ENCODE assay signal across 10 cellular contexts in the genomic region with DNA sequence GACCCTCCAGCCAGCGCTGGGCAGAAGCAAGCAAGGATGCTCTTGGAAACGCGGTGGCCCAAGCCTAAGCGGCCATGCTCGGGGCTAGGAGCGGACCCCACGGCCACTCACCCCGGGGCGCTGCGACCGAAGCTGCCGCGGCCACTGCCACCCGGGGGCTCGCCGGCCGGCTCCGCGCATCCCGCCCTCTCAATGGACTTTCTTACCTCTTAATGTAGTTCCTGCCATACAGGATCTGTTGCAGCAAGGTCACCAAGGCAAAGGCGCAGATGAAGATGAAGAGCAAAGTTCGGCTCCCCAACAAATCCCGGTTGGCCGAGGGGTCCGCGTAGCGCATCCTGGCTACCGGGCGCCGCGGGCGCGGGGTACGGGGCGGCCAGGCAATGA. TPM values are rescaled to one million over a fixed set of nuclear protein-coding genes. Genes with fewer than 3 reads are reported as not detected.
DNase-seq lines count a peak whose midpoint lies in the region; ATAC-seq and TF ChIP-seq lines count a peak whose summit lies in the region.
"Had no signal": no experiment of that assay in that cellular context is flagged by ENCODE, and none has a peak within 500 bp of the region (broad histone marks: within the 10 kb centered on the region; RNA-seq: fewer than 3 reads in every experiment).

No MANE protein-coding gene starts in this region.

- H3K36me3 Mint-ChIP-seq in WTC11, result no peaks in the 10 kb centered on the region
- H3K36me3 Mint-ChIP-seq in stimulated activated memory B cell treated with anti-CD40 and anti-IgM and Interleukin-4, amounts not matched to agents 10 μg/mL and 1 μg/mL and 100 μg/mL, for 72 hours, result no peaks in the 10 kb centered on the region

- peak overlapping the region; percentile 63 for H3K4me3 Mint-ChIP-seq in WTC11
- peak overlapping the region; percentile 60 for H3K4me3 Mint-ChIP-seq in stimulated activated memory B cell treated with anti-CD40 and anti-IgM and Interleukin-4, amounts not matched to agents 10 μg/mL and 1 μg/mL and 100 μg/mL, for 72 hours

- CTCF ChIA-PET in WTC11 (lab: Charles Lee), result interaction anchor here (0.5 to 2.6 kb wide), 6 partner anchors 16 to 166 kb away, joined by 3 to 25 read pairs (median 5); a partner anchor contains a TSS

- no peaks in the 10 kb centered on the region for H3K9me3 Mint-ChIP-seq in WTC11
- H3K9me3 Mint-ChIP-seq in stimulated activated memory B cell treated with anti-CD40 and anti-IgM and Interleukin-4, amounts not matched to agents 10 μg/mL and 1 μg/mL and 100 μg/mL, for 72 hours, result no peaks in the 10 kb centered on the region

- TF ChIP-seq CTCF in WTC11 (IDR thresholded peaks at IDR 0.05), result no peak

- peaks cover 24% of the 10 kb centered on the region for H3K4me1 Mint-ChIP-seq in WTC11
- H3K4me1 Mint-ChIP-seq in stimulated activated memory B cell treated with anti-CD40 and anti-IgM and Interleukin-4, amounts not matched to agents 10 μg/mL and 1 μg/mL and 100 μg/mL, for 72 hours, result peaks cover 31% of the 10 kb centered on the region

- peak; percentile 2; the same call in 1 of the 2 replicates for ATAC-seq in WTC11
- no peak for ATAC-seq in stimulated activated memory B cell treated with anti-CD40 and anti-IgM and Interleukin-4, amounts not matched to agents 10 μg/mL and 1 μg/mL and 100 μg/mL, for 72 hours

- no peak overlapping the region for H3K27ac Mint-ChIP-seq in WTC11
- no peak overlapping the region for H3K27ac Mint-ChIP-seq in stimulated activated memory B cell treated with anti-CD40 and anti-IgM and Interleukin-4, amounts not matched to agents 10 μg/mL and 1 μg/mL and 100 μg/mL, for 72 hours

- POLR2A ChIA-PET in WTC11 (lab: Charles Lee), result no interaction called here

- H3K4me3 ChIP-seq in iPS-11a (ENCODE audit: low read depth, low read length), result peak overlapping the region; percentile 30

- DNase-seq in NCI-H82 (lab: John Stamatoyannopoulos, UW), result peak; percentile 25
- DNase-seq in NCI-H82 treated with DMSO at 0.1 percent for 48 hours (lab: John Stamatoyannopoulos, UW; ENCODE audit: unreplicated experiment), result no peak
- DNase-seq in WTC11 (ENCODE audit: low spot score), result no peak
- no peak for DNase-seq in occipital lobe (lab: John Stamatoyannopoulos, UW)
- DNase-seq in COLO829 (ENCODE audit: low spot score), result no peak
- DNase-seq in activated CD4-positive, alpha-beta T cell treated with anti-CD3 and anti-CD28 coated beads, Interleukin-2, amount 50 U/mL, for 48 hours, result no peak
- DNase-seq: activated gamma-delta T cell treated with Interleukin-2 at 50 U/mL for 16 hours, T-helper 9 cell had no signal

- H3K27me3 Mint-ChIP-seq in WTC11 (ENCODE audit: low read depth), result peaks cover 58% of the 10 kb centered on the region
- peaks cover 71% of the 10 kb centered on the region for H3K27me3 Mint-ChIP-seq in stimulated activated memory B cell treated with anti-CD40 and anti-IgM and Interleukin-4, amounts not matched to agents 10 μg/mL and 1 μg/mL and 100 μg/mL, for 72 hours

TF ChIP-seq in WTC11, 78 proteins besides CTCF, POLR2A, EP300 and RAD21:
- TF ChIP-seq, protein P1, sequence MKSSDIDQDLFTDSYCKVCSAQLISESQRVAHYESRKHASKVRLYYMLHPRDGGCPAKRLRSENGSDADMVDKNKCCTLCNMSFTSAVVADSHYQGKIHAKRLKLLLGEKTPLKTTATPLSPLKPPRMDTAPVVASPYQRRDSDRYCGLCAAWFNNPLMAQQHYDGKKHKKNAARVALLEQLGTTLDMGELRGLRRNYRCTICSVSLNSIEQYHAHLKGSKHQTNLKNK (CRISPR knock-in tag; IDR thresholded peaks at IDR 0.05), result no peak
- TF ChIP-seq MXD4 (CRISPR knock-in tag; IDR thresholded peaks at IDR 0.05; ENCODE audit: borderline replicate concordance), result no peak
- no peak for TF ChIP-seq SP1 (CRISPR knock-in tag; conservative IDR thresholded peaks at IDR 0.05)
- TF ChIP-seq ZNF219 (CRISPR knock-in tag; IDR thresholded peaks at IDR 0.05; ENCODE audit: borderline replicate concordance), result 0 out of 2 replicates have a peak, but pooled peaks have one; percentile 35
- TF ChIP-seq ZNF396 (CRISPR knock-in tag; IDR thresholded peaks at IDR 0.05; ENCODE audit: borderline replicate concordance), result no peak
- no peak for TF ChIP-seq OVOL2 (CRISPR knock-in tag; IDR thresholded peaks at IDR 0.05; ENCODE audit: borderline replicate concordance)
- TF ChIP-seq, protein P2, sequence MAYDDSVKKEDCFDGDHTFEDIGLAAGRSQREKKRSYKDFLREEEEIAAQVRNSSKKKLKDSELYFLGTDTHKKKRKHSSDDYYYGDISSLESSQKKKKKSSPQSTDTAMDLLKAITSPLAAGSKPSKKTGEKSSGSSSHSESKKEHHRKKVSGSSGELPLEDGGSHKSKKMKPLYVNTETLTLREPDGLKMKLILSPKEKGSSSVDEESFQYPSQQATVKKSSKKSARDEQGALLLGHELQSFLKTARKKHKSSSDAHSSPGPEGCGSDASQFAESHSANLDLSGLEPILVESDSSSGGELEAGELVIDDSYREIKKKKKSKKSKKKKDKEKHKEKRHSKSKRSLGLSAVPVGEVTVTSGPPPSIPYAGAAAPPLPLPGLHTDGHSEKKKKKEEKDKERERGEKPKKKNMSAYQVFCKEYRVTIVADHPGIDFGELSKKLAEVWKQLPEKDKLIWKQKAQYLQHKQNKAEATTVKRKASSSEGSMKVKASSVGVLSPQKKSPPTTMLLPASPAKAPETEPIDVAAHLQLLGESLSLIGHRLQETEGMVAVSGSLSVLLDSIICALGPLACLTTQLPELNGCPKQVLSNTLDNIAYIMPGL (CRISPR knock-in tag; IDR thresholded peaks at IDR 0.05), result no peak
- TF ChIP-seq, protein P3, sequence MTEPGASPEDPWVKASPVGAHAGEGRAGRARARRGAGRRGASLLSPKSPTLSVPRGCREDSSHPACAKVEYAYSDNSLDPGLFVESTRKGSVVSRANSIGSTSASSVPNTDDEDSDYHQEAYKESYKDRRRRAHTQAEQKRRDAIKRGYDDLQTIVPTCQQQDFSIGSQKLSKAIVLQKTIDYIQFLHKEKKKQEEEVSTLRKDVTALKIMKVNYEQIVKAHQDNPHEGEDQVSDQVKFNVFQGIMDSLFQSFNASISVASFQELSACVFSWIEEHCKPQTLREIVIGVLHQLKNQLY (CRISPR knock-in tag; IDR thresholded peaks at IDR 0.05), result no peak

RNA-seq across cellular contexts. Expression of a gene that starts 0.7 kb away (rescaled TPM):
- total RNA-seq in WTC11 (2021) (2.8 to 5.4 TPM (median 3.1 TPM) in 3 replicates), occipital lobe (10.8 TPM)
